In the genomic region with DNA sequence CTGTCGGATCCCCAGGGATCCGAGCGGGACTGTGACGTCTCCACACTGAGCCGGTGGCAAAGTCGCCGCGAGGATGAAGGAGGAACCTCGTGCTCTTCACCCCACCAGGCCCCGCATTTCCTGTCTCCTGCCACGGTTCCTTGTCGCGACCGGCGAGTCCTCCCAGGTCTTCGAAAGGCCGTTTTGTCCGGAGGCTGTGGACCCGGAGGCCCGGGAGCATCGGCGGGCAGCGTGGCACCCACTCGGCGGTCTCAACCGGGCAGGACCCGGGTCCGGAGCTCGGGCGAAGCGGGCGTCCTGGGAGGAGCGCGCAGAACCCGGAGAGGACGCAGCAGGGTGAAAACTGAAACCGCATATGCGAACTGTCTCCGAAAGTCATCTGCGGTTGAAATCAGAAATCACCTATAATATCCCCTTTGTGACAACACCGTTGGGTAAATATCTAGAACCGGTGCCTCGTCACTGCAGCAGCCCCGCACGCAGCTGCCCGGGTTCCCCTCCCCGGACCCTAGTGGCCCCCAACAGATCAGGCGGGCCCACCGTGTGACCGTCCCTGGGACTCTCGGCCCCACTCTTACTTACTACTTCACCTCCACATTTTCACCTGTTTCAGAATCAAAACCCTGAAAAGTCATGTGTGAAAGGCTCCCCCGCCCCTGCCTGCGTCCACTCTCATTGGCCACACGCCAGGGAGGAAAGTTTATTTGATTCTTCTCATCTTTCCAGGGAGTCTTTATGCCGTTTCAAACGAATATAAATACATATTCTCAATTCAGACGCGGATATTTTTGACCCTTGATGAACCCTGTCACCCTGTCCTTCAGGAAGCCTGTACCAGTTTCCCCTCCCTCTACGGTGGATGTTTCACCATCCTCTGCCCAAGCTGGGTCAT, we compare ENCODE assay signal across 1 cellular context.
TF ChIP-seq lines count a peak whose summit lies in the region.

No MANE protein-coding gene starts in this region.

TF ChIP-seq in GM12878, 131 proteins besides CTCF, POLR2A, EP300 and RAD21 (continued from another document):
- TF ChIP-seq, protein P1, sequence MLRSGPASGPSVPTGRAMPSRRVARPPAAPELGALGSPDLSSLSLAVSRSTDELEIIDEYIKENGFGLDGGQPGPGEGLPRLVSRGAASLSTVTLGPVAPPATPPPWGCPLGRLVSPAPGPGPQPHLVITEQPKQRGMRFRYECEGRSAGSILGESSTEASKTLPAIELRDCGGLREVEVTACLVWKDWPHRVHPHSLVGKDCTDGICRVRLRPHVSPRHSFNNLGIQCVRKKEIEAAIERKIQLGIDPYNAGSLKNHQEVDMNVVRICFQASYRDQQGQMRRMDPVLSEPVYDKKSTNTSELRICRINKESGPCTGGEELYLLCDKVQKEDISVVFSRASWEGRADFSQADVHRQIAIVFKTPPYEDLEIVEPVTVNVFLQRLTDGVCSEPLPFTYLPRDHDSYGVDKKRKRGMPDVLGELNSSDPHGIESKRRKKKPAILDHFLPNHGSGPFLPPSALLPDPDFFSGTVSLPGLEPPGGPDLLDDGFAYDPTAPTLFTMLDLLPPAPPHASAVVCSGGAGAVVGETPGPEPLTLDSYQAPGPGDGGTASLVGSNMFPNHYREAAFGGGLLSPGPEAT (IDR thresholded peaks at IDR 0.05; ENCODE audit: low read depth): peak; percentile 92
- TF ChIP-seq ESRRA (IDR thresholded peaks at IDR 0.05; ENCODE audit: low read length) (no peak), HDGF (IDR thresholded peaks at IDR 0.05) (no peak), ZSCAN29 (IDR thresholded peaks at IDR 0.05) (0 out of 2 replicates have a peak, but pooled peaks have one; percentile 39), RAD51 (IDR thresholded peaks at IDR 0.05) (no peak), CREB1 (IDR thresholded peaks at IDR 0.05; ENCODE audit: low read depth) (peak; percentile 73), NBN (IDR thresholded peaks at IDR 0.05) (no peak), STAT1 (conservative IDR thresholded peaks at IDR 0.05) (no peak), EZH2 (IDR thresholded peaks at IDR 0.05; ENCODE audit: borderline replicate concordance, control insufficient read depth, low read depth, low read length) (no peak), NR2C2 (IDR thresholded peaks at IDR 0.05; ENCODE audit: borderline replicate concordance, control insufficient read depth, insufficient read length, low read depth) (no peak), HDAC2 (IDR thresholded peaks at IDR 0.05) (no peak), POU2F2 (IDR thresholded peaks at IDR 0.05; ENCODE audit: borderline replicate concordance, low read depth, low read length) (0 out of 3 replicates have a peak, but pooled peaks have one; percentile 55), BRCA1 (IDR thresholded peaks at IDR 0.05; ENCODE audit: low read depth, low read length) (no peak), CBX5 (IDR thresholded peaks at IDR 0.05; ENCODE audit: low read depth) (no peak), NFYA (IDR thresholded peaks at IDR 0.05; ENCODE audit: borderline replicate concordance, low read depth, low read length) (no peak), RBBP5 (conservative IDR thresholded peaks at IDR 0.05) (no peak), STAT3 (IDR thresholded peaks at IDR 0.05; ENCODE audit: low read depth, low read length) (no peak), TARDBP (IDR thresholded peaks at IDR 0.05; ENCODE audit: borderline replicate concordance) (no peak), IKZF1 (conservative IDR thresholded peaks at IDR 0.05) (peak; percentile 84), MYB (IDR thresholded peaks at IDR 0.05; ENCODE audit: borderline replicate concordance, low read depth, low read length) (no peak), ZZZ3 (IDR thresholded peaks at IDR 0.05; ENCODE audit: control insufficient read depth, insufficient read length, low read depth) (no peak), JUNB (IDR thresholded peaks at IDR 0.05) (no peak), FOXM1 (IDR thresholded peaks at IDR 0.05; ENCODE audit: low read depth, low read length) (peak; percentile 81; the same call in 1 of the 2 replicates), NR2F1 (conservative IDR thresholded peaks at IDR 0.05) (peak; percentile 60)
- TF ChIP-seq, protein P2, sequence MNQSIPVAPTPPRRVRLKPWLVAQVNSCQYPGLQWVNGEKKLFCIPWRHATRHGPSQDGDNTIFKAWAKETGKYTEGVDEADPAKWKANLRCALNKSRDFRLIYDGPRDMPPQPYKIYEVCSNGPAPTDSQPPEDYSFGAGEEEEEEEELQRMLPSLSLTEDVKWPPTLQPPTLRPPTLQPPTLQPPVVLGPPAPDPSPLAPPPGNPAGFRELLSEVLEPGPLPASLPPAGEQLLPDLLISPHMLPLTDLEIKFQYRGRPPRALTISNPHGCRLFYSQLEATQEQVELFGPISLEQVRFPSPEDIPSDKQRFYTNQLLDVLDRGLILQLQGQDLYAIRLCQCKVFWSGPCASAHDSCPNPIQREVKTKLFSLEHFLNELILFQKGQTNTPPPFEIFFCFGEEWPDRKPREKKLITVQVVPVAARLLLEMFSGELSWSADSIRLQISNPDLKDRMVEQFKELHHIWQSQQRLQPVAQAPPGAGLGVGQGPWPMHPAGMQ (IDR thresholded peaks at IDR 0.05; ENCODE audit: borderline replicate concordance): no peak
- TF ChIP-seq, protein P3, sequence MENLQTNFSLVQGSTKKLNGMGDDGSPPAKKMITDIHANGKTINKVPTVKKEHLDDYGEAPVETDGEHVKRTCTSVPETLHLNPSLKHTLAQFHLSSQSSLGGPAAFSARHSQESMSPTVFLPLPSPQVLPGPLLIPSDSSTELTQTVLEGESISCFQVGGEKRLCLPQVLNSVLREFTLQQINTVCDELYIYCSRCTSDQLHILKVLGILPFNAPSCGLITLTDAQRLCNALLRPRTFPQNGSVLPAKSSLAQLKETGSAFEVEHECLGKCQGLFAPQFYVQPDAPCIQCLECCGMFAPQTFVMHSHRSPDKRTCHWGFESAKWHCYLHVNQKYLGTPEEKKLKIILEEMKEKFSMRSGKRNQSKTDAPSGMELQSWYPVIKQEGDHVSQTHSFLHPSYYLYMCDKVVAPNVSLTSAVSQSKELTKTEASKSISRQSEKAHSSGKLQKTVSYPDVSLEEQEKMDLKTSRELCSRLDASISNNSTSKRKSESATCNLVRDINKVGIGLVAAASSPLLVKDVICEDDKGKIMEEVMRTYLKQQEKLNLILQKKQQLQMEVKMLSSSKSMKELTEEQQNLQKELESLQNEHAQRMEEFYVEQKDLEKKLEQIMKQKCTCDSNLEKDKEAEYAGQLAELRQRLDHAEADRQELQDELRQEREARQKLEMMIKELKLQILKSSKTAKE (IDR thresholded peaks at IDR 0.05; ENCODE audit: low read depth, poor library complexity, severe bottlenecking): peak; percentile 42
- TF ChIP-seq, protein P4, sequence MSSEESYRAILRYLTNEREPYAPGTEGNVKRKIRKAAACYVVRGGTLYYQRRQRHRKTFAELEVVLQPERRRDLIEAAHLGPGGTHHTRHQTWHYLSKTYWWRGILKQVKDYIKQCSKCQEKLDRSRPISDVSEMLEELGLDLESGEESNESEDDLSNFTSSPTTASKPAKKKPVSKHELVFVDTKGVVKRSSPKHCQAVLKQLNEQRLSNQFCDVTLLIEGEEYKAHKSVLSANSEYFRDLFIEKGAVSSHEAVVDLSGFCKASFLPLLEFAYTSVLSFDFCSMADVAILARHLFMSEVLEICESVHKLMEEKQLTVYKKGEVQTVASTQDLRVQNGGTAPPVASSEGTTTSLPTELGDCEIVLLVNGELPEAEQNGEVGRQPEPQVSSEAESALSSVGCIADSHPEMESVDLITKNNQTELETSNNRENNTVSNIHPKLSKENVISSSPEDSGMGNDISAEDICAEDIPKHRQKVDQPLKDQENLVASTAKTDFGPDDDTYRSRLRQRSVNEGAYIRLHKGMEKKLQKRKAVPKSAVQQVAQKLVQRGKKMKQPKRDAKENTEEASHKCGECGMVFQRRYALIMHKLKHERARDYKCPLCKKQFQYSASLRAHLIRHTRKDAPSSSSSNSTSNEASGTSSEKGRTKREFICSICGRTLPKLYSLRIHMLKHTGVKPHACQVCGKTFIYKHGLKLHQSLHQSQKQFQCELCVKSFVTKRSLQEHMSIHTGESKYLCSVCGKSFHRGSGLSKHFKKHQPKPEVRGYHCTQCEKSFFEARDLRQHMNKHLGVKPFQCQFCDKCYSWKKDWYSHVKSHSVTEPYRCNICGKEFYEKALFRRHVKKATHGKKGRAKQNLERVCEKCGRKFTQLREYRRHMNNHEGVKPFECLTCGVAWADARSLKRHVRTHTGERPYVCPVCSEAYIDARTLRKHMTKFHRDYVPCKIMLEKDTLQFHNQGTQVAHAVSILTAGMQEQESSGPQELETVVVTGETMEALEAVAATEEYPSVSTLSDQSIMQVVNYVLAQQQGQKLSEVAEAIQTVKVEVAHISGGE (CRISPR knock-in tag; IDR thresholded peaks at IDR 0.05): no peak
- TF ChIP-seq, protein P5, sequence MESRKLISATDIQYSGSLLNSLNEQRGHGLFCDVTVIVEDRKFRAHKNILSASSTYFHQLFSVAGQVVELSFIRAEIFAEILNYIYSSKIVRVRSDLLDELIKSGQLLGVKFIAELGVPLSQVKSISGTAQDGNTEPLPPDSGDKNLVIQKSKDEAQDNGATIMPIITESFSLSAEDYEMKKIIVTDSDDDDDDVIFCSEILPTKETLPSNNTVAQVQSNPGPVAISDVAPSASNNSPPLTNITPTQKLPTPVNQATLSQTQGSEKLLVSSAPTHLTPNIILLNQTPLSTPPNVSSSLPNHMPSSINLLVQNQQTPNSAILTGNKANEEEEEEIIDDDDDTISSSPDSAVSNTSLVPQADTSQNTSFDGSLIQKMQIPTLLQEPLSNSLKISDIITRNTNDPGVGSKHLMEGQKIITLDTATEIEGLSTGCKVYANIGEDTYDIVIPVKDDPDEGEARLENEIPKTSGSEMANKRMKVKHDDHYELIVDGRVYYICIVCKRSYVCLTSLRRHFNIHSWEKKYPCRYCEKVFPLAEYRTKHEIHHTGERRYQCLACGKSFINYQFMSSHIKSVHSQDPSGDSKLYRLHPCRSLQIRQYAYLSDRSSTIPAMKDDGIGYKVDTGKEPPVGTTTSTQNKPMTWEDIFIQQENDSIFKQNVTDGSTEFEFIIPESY (IDR thresholded peaks at IDR 0.05): no peak
TF ChIP-seq in GM12878: peak in this region for 39.
